ENCODE assay signal across 8 cellular contexts in genomic region chr2:26179446-26179907, GRCh38. TPM values are rescaled to one million over a fixed set of nuclear protein-coding genes. Genes with fewer than 3 reads are reported as not detected.
DNase-seq lines count a peak whose midpoint lies in the region; ATAC-seq and TF ChIP-seq lines count a peak whose summit lies in the region.

No MANE protein-coding gene starts in this region.

- no peak for ATAC-seq in CD4-positive, CD25-positive, alpha-beta regulatory T cell (ENCODE audit: low read depth in 2 of 2)
- peak; percentile 12 for ATAC-seq in esophagus mucosa

- no peak overlapping the region for H3K4me2 ChIP-seq in neural cell (ENCODE audit: low read length)

- TF ChIP-seq EP300 in neural cell (conservative IDR thresholded peaks at IDR 0.05; ENCODE audit: poor library complexity, severe bottlenecking), result no peak

- no peaks in the 10 kb centered on the region for H3K36me3 Mint-ChIP-seq in CD4-positive, CD25-positive, alpha-beta regulatory T cell

- no peak overlapping the region for H3K4me3 ChIP-seq in CD4-positive, CD25-positive, alpha-beta regulatory T cell (ENCODE audit: low read depth, low read length)
- peak overlapping the region; percentile 60 for H3K4me3 ChIP-seq in neural cell (ENCODE audit: low read length)

- H3K27me3 Mint-ChIP-seq in CD4-positive, CD25-positive, alpha-beta regulatory T cell, result peaks cover 47% of the 10 kb centered on the region

- H3K4me1 ChIP-seq in CD4-positive, CD25-positive, alpha-beta regulatory T cell (ENCODE audit: control insufficient read depth, insufficient read depth, low read length, poor library complexity, severe bottlenecking), result peaks cover 10% of the 10 kb centered on the region

- H3K4me1 Mint-ChIP-seq in CD4-positive, CD25-positive, alpha-beta regulatory T cell, result peaks cover 0 to 19% (median 8%) of the 10 kb centered on the region in 4 donors

- no peaks in the 10 kb centered on the region for H3F3A ChIP-seq in neural cell (ENCODE audit: insufficient read depth, low read length, poor library complexity, severe bottlenecking)

- peaks cover 5% of the 10 kb centered on the region for H3K79me2 ChIP-seq in neural cell (replicated peaks; ENCODE audit: insufficient read depth, low read length)

- H3K9me2 ChIP-seq in neural cell (ENCODE audit: insufficient read depth, low read length), result no peaks in the 10 kb centered on the region

- no peak overlapping the region for H2AFZ ChIP-seq in neural cell (ENCODE audit: low read depth, low read length)

- no peaks in the 10 kb centered on the region for H3K36me3 ChIP-seq in CD4-positive, CD25-positive, alpha-beta regulatory T cell (ENCODE audit: control insufficient read depth, insufficient read depth, low read length)
- H3K36me3 ChIP-seq in neural cell (ENCODE audit: insufficient read depth, low read length), result no peaks in the 10 kb centered on the region

- H3K27ac Mint-ChIP-seq in CD4-positive, CD25-positive, alpha-beta regulatory T cell, result no peak overlapping the region

- no peak for DNase-seq in CD4-positive, CD25-positive, alpha-beta regulatory T cell
- DNase-seq in NCI-H2227 treated with DMSO at 0.1 percent for 48 hours (lab: John Stamatoyannopoulos, UW), result peak; percentile 39
- DNase-seq in NCI-H1436 treated with DMSO at 0.1 percent for 48 hours (lab: John Stamatoyannopoulos, UW), result no peak
- no peak for DNase-seq in dedifferentiated amniotic fluid mesenchymal stem cell (ENCODE audit: extremely low spot score)
- DNase-seq in NCI-H1930 (lab: John Stamatoyannopoulos, UW), result no peak
- no peak for DNase-seq in NCI-H526 treated with DMSO at 0.1 percent for 48 hours (lab: John Stamatoyannopoulos, UW)

- H3K9ac ChIP-seq in neural cell (ENCODE audit: low read length), result peak overlapping the region; percentile 38

- TF ChIP-seq RAD21 in neural cell (conservative IDR thresholded peaks at IDR 0.05), result no peak

- no peaks in the 10 kb centered on the region for H3K9me3 ChIP-seq in CD4-positive, CD25-positive, alpha-beta regulatory T cell (ENCODE audit: control insufficient read depth in 2 of 2, low read length in 2 of 2)
- H3K9me3 ChIP-seq in neural cell (ENCODE audit: low read length), result no peaks in the 10 kb centered on the region

- H3K9me3 Mint-ChIP-seq in CD4-positive, CD25-positive, alpha-beta regulatory T cell, result peaks cover 0 to 3% (median 0%) of the 10 kb centered on the region in 7 donors

- H3K4me3 Mint-ChIP-seq in CD4-positive, CD25-positive, alpha-beta regulatory T cell, result peak overlapping the region in 3 of 4 donors; percentile 53 to 77 (median 63)

- no peak overlapping the region for H3K27ac ChIP-seq in CD4-positive, CD25-positive, alpha-beta regulatory T cell (ENCODE audit: insufficient read depth, low read length, poor library complexity, severe bottlenecking)
- peak overlapping the region; percentile 1 for H3K27ac ChIP-seq in neural cell (ENCODE audit: low read length)

- peaks cover 8% of the 10 kb centered on the region for H3K27me3 ChIP-seq in CD4-positive, CD25-positive, alpha-beta regulatory T cell (ENCODE audit: control insufficient read depth, insufficient read depth, low read length)
- H3K27me3 ChIP-seq in neural cell (ENCODE audit: insufficient read depth, low read depth, low read length), result no peaks in the 10 kb centered on the region

- H4K20me1 ChIP-seq in neural cell (ENCODE audit: insufficient read depth), result no peaks in the 10 kb centered on the region

- TF ChIP-seq CTCF in neural cell (IDR thresholded peaks at IDR 0.05; ENCODE audit: poor library complexity, severe bottlenecking), result no peak

TF ChIP-seq in neural cell, 6 proteins besides CTCF, POLR2A, EP300 and RAD21:
- TF ChIP-seq EZH2 (IDR thresholded peaks at IDR 0.05; ENCODE audit: borderline replicate concordance, insufficient read depth, low read length, poor library complexity, severe bottlenecking) (no peak), TAF1 (IDR thresholded peaks at IDR 0.05; ENCODE audit: low read depth) (no peak), MXI1 (conservative IDR thresholded peaks at IDR 0.05; ENCODE audit: poor library complexity, severe bottlenecking) (no peak), SMC3 (conservative IDR thresholded peaks at IDR 0.05; ENCODE audit: poor library complexity) (no peak), POLR2AphosphoS5 (IDR thresholded peaks at IDR 0.05) (no peak)
- TF ChIP-seq, protein P1, sequence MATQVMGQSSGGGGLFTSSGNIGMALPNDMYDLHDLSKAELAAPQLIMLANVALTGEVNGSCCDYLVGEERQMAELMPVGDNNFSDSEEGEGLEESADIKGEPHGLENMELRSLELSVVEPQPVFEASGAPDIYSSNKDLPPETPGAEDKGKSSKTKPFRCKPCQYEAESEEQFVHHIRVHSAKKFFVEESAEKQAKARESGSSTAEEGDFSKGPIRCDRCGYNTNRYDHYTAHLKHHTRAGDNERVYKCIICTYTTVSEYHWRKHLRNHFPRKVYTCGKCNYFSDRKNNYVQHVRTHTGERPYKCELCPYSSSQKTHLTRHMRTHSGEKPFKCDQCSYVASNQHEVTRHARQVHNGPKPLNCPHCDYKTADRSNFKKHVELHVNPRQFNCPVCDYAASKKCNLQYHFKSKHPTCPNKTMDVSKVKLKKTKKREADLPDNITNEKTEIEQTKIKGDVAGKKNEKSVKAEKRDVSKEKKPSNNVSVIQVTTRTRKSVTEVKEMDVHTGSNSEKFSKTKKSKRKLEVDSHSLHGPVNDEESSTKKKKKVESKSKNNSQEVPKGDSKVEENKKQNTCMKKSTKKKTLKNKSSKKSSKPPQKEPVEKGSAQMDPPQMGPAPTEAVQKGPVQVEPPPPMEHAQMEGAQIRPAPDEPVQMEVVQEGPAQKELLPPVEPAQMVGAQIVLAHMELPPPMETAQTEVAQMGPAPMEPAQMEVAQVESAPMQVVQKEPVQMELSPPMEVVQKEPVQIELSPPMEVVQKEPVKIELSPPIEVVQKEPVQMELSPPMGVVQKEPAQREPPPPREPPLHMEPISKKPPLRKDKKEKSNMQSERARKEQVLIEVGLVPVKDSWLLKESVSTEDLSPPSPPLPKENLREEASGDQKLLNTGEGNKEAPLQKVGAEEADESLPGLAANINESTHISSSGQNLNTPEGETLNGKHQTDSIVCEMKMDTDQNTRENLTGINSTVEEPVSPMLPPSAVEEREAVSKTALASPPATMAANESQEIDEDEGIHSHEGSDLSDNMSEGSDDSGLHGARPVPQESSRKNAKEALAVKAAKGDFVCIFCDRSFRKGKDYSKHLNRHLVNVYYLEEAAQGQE (IDR thresholded peaks at IDR 0.05; ENCODE audit: borderline replicate concordance), result no peak

RNA-seq across cellular contexts. Expression of gene GAREM2, which starts 6.6 kb away (rescaled TPM):
- total RNA-seq in CD4-positive, CD25-positive, alpha-beta regulatory T cell, result 4.0 TPM
- polyA plus RNA-seq in CD4-positive, CD25-positive, alpha-beta regulatory T cell, result 1 to 10 TPM in 3 of 4 donors, under 1 TPM in 1; 0.77 to 1.7 (median 1.2) TPM
- 0.68 TPM for total RNA-seq in esophagus mucosa
- 3.2 and 3.9 TPM in 2 replicates for polyA plus RNA-seq in neural cell
- 6.8 and 7.8 TPM in 2 replicates for polyA minus RNA-seq in neural cell
